In genomic region chr10:104054430-104054829, GRCh38 we compare ENCODE assay signal across 10 cellular contexts.
DNase-seq lines count a peak whose midpoint lies in the region; ATAC-seq and TF ChIP-seq lines count a peak whose summit lies in the region.
"Had no signal": no experiment of that assay in that cellular context is flagged by ENCODE, and none has a peak within 500 bp of the region (broad histone marks: within the 10 kb centered on the region; RNA-seq: fewer than 3 reads in every experiment).

No MANE protein-coding gene starts in this region.

- ATAC-seq in GM18511 (IDR thresholded peaks at IDR 0.05; ENCODE audit: unreplicated experiment) (no peak), GM18505 (IDR thresholded peaks at IDR 0.05; ENCODE audit: unreplicated experiment) (no peak)

- H3K4me3 ChIP-seq in cardiac fibroblast (replicated peaks in 1 of 2; ENCODE audit: low read depth in 2 of 2, low read length in 2 of 2), result no peak overlapping the region
- H3K4me3 ChIP-seq: Peyer's patch had no signal

- no peak for TF ChIP-seq POLR2A in GM18505 (IDR thresholded peaks at IDR 0.05; ENCODE audit: borderline replicate concordance, extremely low read depth, insufficient read depth, insufficient read length)

- TF ChIP-seq CTCF in cardiac fibroblast (IDR thresholded peaks at IDR 0.05; ENCODE audit: low read depth, low read length), result no peak

- DNase-seq in EL (peak; percentile 90), NCI-H226 (peak; percentile 94), cardiac fibroblast (ENCODE audit: low read depth in 2 of 2) (peak; percentile 43 to 72), non-pigmented ciliary epithelial cell (ENCODE audit: low read depth) (peak; percentile 11), NCI-H2081 (lab: John Stamatoyannopoulos, UW) (no peak), cerebellar nuclear complex (lab: John Stamatoyannopoulos, UW) (no peak)
- DNase-seq: activated naive CD4-positive, alpha-beta T cell treated with anti-CD3 and anti-CD28 coated beads, Interleukin-2, amount 10 ng/mL, durations not matched to agents 7 days and 5 days had no signal

Comparison
In these comparisons a context has a peak if more than half of its experiments do, and no peak if none do; other contexts are left out.
1. DNase-seq: peak in EL (single experiment), NCI-H226 (single experiment), cardiac fibroblast (2 of 2) and non-pigmented ciliary epithelial cell (single experiment); none in NCI-H2081 (0 of 2) and cerebellar nuclear complex (0 of 2).